In the genomic region with DNA sequence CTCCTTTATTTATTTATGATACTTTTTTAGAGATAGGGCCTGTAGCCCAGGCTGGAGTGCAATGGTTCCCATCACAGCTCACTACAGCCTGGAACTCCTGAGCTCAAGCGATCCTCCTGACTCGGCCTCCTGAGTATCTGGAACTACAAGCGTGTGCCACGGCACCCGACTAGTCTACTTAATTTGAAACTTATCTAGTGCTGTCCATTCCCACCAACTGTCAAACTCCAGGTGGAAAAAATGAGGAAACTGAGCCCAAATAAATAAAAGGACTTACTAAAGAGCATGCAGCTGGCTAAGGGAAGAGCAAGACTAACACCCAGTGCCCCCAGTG, we compare ENCODE assay signal across 13 cellular contexts. TPM values are rescaled to one million over a fixed set of nuclear protein-coding genes. Genes with fewer than 3 reads are reported as not detected.
DNase-seq lines count a peak whose midpoint lies in the region; ATAC-seq and TF ChIP-seq lines count a peak whose summit lies in the region.
"Had no signal": no experiment of that assay in that cellular context is flagged by ENCODE, and none has a peak within 500 bp of the region (broad histone marks: within the 10 kb centered on the region; RNA-seq: fewer than 3 reads in every experiment).

No MANE protein-coding gene starts in this region.

- no peak overlapping the region for H3K9ac ChIP-seq in muscle layer of colon (ENCODE audit: low read length)

- H3K27ac Mint-ChIP-seq in IgD-negative memory B cell = peak overlapping the region; percentile 86 to 99 (median 96)
- peak overlapping the region; percentile 89 for H3K27ac Mint-ChIP-seq in central memory CD8-positive, alpha-beta T cell (ENCODE audit: low read depth)
- H3K27ac Mint-ChIP-seq: stimulated activated naive CD8-positive, alpha-beta T cell treated with anti-CD3 and anti-CD28 coated beads, Interleukin-15, Interleukin-2, amounts not matched to agents 100 ng/mL and 50 ng/mL, for 24 hours had no signal

- peaks cover 31 to 35% (median 33%) of the 10 kb centered on the region in 3 donors for H3K4me1 Mint-ChIP-seq in IgD-negative memory B cell
- peaks cover 21% of the 10 kb centered on the region for H3K4me1 Mint-ChIP-seq in central memory CD8-positive, alpha-beta T cell

- H3K4me3 Mint-ChIP-seq in IgD-negative memory B cell = peak overlapping the region; percentile 60 to 97 (median 88)
- H3K4me3 Mint-ChIP-seq in central memory CD8-positive, alpha-beta T cell = no peak overlapping the region

- no peak for DNase-seq in central memory CD8-positive, alpha-beta T cell (ENCODE audit: low spot score in 2 of 2)
- DNase-seq in suprapubic skin (ENCODE audit: low spot score in 2 of 2) (no peak), AG08396 (ENCODE audit: low spot score) (no peak)
- no peak for DNase-seq in activated CD8-positive, alpha-beta memory T cell treated with anti-CD3 and anti-CD28 coated beads, Interleukin-2, amount 50 U/mL, for 48 hours
- DNase-seq: amniotic stem cell; NCI-H1436 treated with DMSO at 0.1 percent for 48 hours; stimulated activated CD4-positive, alpha-beta T cell treated with anti-CD3 and anti-CD28 coated beads, Interleukin-2, amount 100 ng/mL, for 24 hours had no signal

- no peak for TF ChIP-seq CTCF in suprapubic skin (IDR thresholded peaks at IDR 0.05)

- TF ChIP-seq POLR2A in suprapubic skin (IDR thresholded peaks at IDR 0.05) = no peak

- ATAC-seq in central memory CD8-positive, alpha-beta T cell (replicated peaks; ENCODE audit: extremely low read depth, poor library complexity, severe bottlenecking) = no peak
- ATAC-seq in GM21529 (IDR thresholded peaks at IDR 0.05; ENCODE audit: unreplicated experiment) = no peak

- peaks cover 35% of the 10 kb centered on the region for H3K4me1 ChIP-seq in muscle layer of colon (ENCODE audit: insufficient read depth, low read length)
- peaks cover 47% of the 10 kb centered on the region for H3K4me1 ChIP-seq in suprapubic skin

- H3K36me3 Mint-ChIP-seq in IgD-negative memory B cell = no peaks in the 10 kb centered on the region
- peaks cover 17% of the 10 kb centered on the region for H3K36me3 Mint-ChIP-seq in central memory CD8-positive, alpha-beta T cell (ENCODE audit: insufficient read depth)

- no peaks in the 10 kb centered on the region for H3K36me3 ChIP-seq in muscle layer of colon (ENCODE audit: insufficient read depth, low read length)
- no peaks in the 10 kb centered on the region for H3K36me3 ChIP-seq in suprapubic skin
- H3K36me3 ChIP-seq: ovary had no signal

- no peaks in the 10 kb centered on the region for H3K27me3 Mint-ChIP-seq in IgD-negative memory B cell
- H3K27me3 Mint-ChIP-seq in central memory CD8-positive, alpha-beta T cell = no peaks in the 10 kb centered on the region
- H3K27me3 Mint-ChIP-seq: stimulated activated naive CD8-positive, alpha-beta T cell treated with anti-CD3 and anti-CD28 coated beads, Interleukin-15, Interleukin-2, amounts not matched to agents 100 ng/mL and 50 ng/mL, for 24 hours had no signal

- H3K4me3 ChIP-seq in muscle layer of colon (ENCODE audit: low read depth in 1 of 2, low read length in 2 of 2) (no peak overlapping the region), suprapubic skin (no peak overlapping the region)

- H3K27ac ChIP-seq in muscle layer of colon (ENCODE audit: low read depth, low read length) = peak overlapping the region; percentile 94
- peak overlapping the region; percentile 92 for H3K27ac ChIP-seq in suprapubic skin

- H3K9me3 Mint-ChIP-seq in IgD-negative memory B cell = no peaks in the 10 kb centered on the region
- no peaks in the 10 kb centered on the region for H3K9me3 Mint-ChIP-seq in central memory CD8-positive, alpha-beta T cell
- H3K9me3 Mint-ChIP-seq: stimulated activated naive CD8-positive, alpha-beta T cell treated with anti-CD3 and anti-CD28 coated beads, Interleukin-15, Interleukin-2, amounts not matched to agents 100 ng/mL and 50 ng/mL, for 24 hours had no signal

- TF ChIP-seq EP300 in suprapubic skin (IDR thresholded peaks at IDR 0.05) = no peak

- H3K9me3 ChIP-seq in muscle layer of colon (ENCODE audit: low read length) (no peaks in the 10 kb centered on the region), suprapubic skin (no peaks in the 10 kb centered on the region)
- H3K9me3 ChIP-seq: ovary had no signal

- 80% methylated on average over 5 of the region's 5 CpGs for WGBS in suprapubic skin

- H3K27me3 ChIP-seq in muscle layer of colon (ENCODE audit: control insufficient read depth in 1 of 2, insufficient read depth in 2 of 2, low read length in 2 of 2) (no peaks in the 10 kb centered on the region), suprapubic skin (peaks cover 7% of the 10 kb centered on the region)
- H3K27me3 ChIP-seq: ovary had no signal

RNA-seq across cellular contexts. Expression of a gene that starts 1.5 kb away (rescaled TPM):
- polyA plus RNA-seq in IgD-negative memory B cell = 59.8 TPM
- total RNA-seq in suprapubic skin = 10 to 100 TPM; 29.0 to 80.0 (median 47.6) TPM

RNA-seq across cellular contexts. Expression of a gene that starts 22.5 kb away (rescaled TPM):
- polyA plus RNA-seq in IgD-negative memory B cell = not detected
- not detected for total RNA-seq in suprapubic skin
- total RNA-seq: glomerular endothelial cell had no signal
